ENCODE assay signal across 1 cellular context in genomic region chr22:31439805-31440204, GRCh38.
TF ChIP-seq lines count a peak whose summit lies in the region.

No MANE protein-coding gene starts in this region.

TF ChIP-seq in endothelial cell of umbilical vein, 7 proteins besides CTCF, POLR2A, EP300 and RAD21:
- TF ChIP-seq JUN (IDR thresholded peaks at IDR 0.05; ENCODE audit: borderline replicate concordance, insufficient read depth, insufficient read length, low read depth) (no peak), MYC (IDR thresholded peaks at IDR 0.05; ENCODE audit: low read depth, low read length) (no peak), EZH2 (IDR thresholded peaks at IDR 0.05; ENCODE audit: borderline replicate concordance, low read depth, low read length, severe bottlenecking) (no peak)
- TF ChIP-seq, protein P1, sequence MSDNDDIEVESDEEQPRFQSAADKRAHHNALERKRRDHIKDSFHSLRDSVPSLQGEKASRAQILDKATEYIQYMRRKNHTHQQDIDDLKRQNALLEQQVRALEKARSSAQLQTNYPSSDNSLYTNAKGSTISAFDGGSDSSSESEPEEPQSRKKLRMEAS (IDR thresholded peaks at IDR 0.05; ENCODE audit: insufficient read depth, insufficient read length), result no peak
